ENCODE assay signal across 24 cellular contexts in the genomic region with DNA sequence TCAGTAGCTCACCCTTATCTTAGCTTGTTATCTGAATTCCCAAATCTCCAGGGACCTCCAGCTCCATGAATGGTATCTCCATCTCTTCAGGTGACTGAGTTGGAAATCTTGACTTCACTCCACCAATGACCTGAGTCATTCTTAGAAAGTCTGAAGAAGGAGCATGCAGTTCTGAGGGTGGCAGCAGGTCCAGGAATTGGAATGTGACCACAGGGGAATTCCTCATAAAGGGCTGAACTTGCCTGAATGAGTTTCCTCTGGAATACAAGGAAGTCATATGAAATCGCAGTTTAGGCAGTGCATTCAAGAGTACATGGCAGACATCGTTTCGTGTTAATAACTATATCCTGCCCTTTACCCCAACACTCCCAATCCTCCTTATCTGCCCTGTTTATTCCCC. TPM values are rescaled to one million over a fixed set of nuclear protein-coding genes. Genes with fewer than 3 reads are reported as not detected.
A peak's percentile ranks its signal among the peaks of the same experiment; 100 is the strongest.
DNase-seq lines count a peak whose midpoint lies in the region; FAIRE-seq and TF ChIP-seq lines count a peak whose summit lies in the region.
"Had no signal": no experiment of that assay in that cellular context is flagged by ENCODE, and none has a peak within 500 bp of the region (broad histone marks: within the 10 kb centered on the region; RNA-seq: fewer than 3 reads in every experiment).

No MANE protein-coding gene starts in this region.

- DNase-seq in Calu3 = peak; percentile 23
- DNase-seq in M059J (ENCODE audit: low read depth) = peak; percentile 54
- no peak for DNase-seq in endothelial cell of umbilical vein (ENCODE audit: low read depth, low spot score)
- DNase-seq in trophoblast cell = peak; percentile 35 to 56
- DNase-seq in NCI-H2171 treated with DMSO at 0.1 percent for 48 hours (lab: John Stamatoyannopoulos, UW) = no peak
- DNase-seq in coronary artery (ENCODE audit: low spot score) = no peak
- no peak for DNase-seq in D721Med (ENCODE audit: insufficient read length, low spot score)
- DNase-seq: Caco-2; CD4-positive, CD25-positive, alpha-beta regulatory T cell; DMS79; GF-D8; HFFc6; KG1; MG63; NCI-H1092; NCI-H146; NCI-H226; NCI-H524 treated with DMSO at 0.1 percent for 48 hours; Peyer's patch; SHP77 treated with DMSO at 0.1 percent for 48 hours had no signal

- H3K27me3 ChIP-seq in endothelial cell of umbilical vein (ENCODE audit: control insufficient read depth in 2 of 2, insufficient read depth in 2 of 2, low read length in 2 of 2) (peaks cover 3 to 12% of the 10 kb centered on the region in 2 experiments), trophoblast cell (ENCODE audit: insufficient read depth, low read length) (no peaks in the 10 kb centered on the region)
- H3K27me3 ChIP-seq: Peyer's patch had no signal

- CTCF ChIA-PET in Calu3 (lab: Charles Lee) = interaction anchor here (1.1 kb wide), 1 partner anchor 13 kb away, joined by 8 read pairs; no protein-coding TSS in a partner anchor
- CTCF ChIA-PET in endothelial cell of umbilical vein (lab: Charles Lee) = interaction anchor here (1.9 kb wide), 1 partner anchor 22 kb away, joined by 7 read pairs; no protein-coding TSS in a partner anchor

- no peak overlapping the region for H3K23ac ChIP-seq in trophoblast cell (ENCODE audit: low read length)

- POLR2A ChIA-PET in endothelial cell of umbilical vein (lab: Charles Lee) = no interaction called here

- no peak overlapping the region for H3K27ac Mint-ChIP-seq in Calu3 (ENCODE audit: unreplicated experiment)
- H3K27ac Mint-ChIP-seq: CD4-positive, CD25-positive, alpha-beta regulatory T cell; HFFc6 had no signal

- H3K27me3 Mint-ChIP-seq in Calu3 (ENCODE audit: unreplicated experiment) = peaks cover 66% of the 10 kb centered on the region

- no peaks in the 10 kb centered on the region for H3K79me1 ChIP-seq in trophoblast cell (ENCODE audit: low read length)

- no peaks in the 10 kb centered on the region for H3K9me3 Mint-ChIP-seq in Calu3 (ENCODE audit: low read depth, unreplicated experiment)
- H3K9me3 Mint-ChIP-seq: HFFc6 had no signal

- H3K36me3 ChIP-seq in endothelial cell of umbilical vein (ENCODE audit: control insufficient read depth in 2 of 2, extremely low read depth in 1 of 2, insufficient read depth in 2 of 2, low read length in 2 of 2) (no peaks in the 10 kb centered on the region), trophoblast cell (ENCODE audit: control insufficient read depth in 1 of 2, insufficient read depth in 2 of 2, low read length in 2 of 2) (no peaks in the 10 kb centered on the region)
- H3K36me3 ChIP-seq: MG63, Peyer's patch had no signal

- no peaks in the 10 kb centered on the region for H3K36me3 Mint-ChIP-seq in Calu3 (ENCODE audit: insufficient read depth, unreplicated experiment)
- H3K36me3 Mint-ChIP-seq: CD4-positive, CD25-positive, alpha-beta regulatory T cell had no signal

- H3K79me2 ChIP-seq in endothelial cell of umbilical vein (ENCODE audit: control insufficient read depth, insufficient read depth, low read length) (no peaks in the 10 kb centered on the region), trophoblast cell (ENCODE audit: control insufficient read depth, insufficient read depth, low read length, poor library complexity) (no peaks in the 10 kb centered on the region)

- H4K12ac ChIP-seq in trophoblast cell (ENCODE audit: low read depth, low read length) = no peak overlapping the region

- H2BK120ac ChIP-seq in trophoblast cell (ENCODE audit: insufficient read depth, low read length, poor library complexity) = no peak overlapping the region

- TF ChIP-seq CTCF in Calu3 (IDR thresholded peaks at IDR 0.05; ENCODE audit: unreplicated experiment) (no peak), endothelial cell of umbilical vein (IDR thresholded peaks at IDR 0.05; ENCODE audit: extremely low read depth in 1 of 2, insufficient read depth in 1 of 2, low read depth in 1 of 2, low read length in 2 of 2) (no peak), coronary artery (IDR thresholded peaks at IDR 0.05) (no peak), D721Med (IDR thresholded peaks at IDR 0.05; ENCODE audit: insufficient read depth, missing control alignments) (no peak)

- WGBS in trophoblast cell (ENCODE audit: extremely low coverage, insufficient coverage, insufficient read length) = no CpG with 5 or more reads among the region's 3 CpGs

- H2BK12ac ChIP-seq in trophoblast cell (ENCODE audit: low read length) = no peak overlapping the region

- no peak overlapping the region for H2BK5ac ChIP-seq in trophoblast cell (ENCODE audit: low read depth, low read length, poor library complexity)

- no peak overlapping the region for H3K14ac ChIP-seq in trophoblast cell (ENCODE audit: low read length)

- BruUV-seq in Calu3 (replicated peaks; lab: Mats Ljungman, UMichigan) (no TSS peak), endothelial cell of umbilical vein (replicated peaks; lab: Mats Ljungman, UMichigan) (no TSS peak)

- dilution Hi-C loops in endothelial cell of umbilical vein (cut with MboI; ENCODE audit: extremely low pct_ligation_motif_present, low sequenced_read_pairs) = no loop called here

- no peak overlapping the region for H3K4me3 Mint-ChIP-seq in Calu3 (ENCODE audit: low read depth, unreplicated experiment)
- H3K4me3 Mint-ChIP-seq: CD4-positive, CD25-positive, alpha-beta regulatory T cell; HFFc6 had no signal

- no peaks in the 10 kb centered on the region for H3K9me1 ChIP-seq in endothelial cell of umbilical vein (replicated peaks; ENCODE audit: control insufficient read depth, extremely low read depth, insufficient read depth, low read length)

- H2AFZ ChIP-seq in endothelial cell of umbilical vein (ENCODE audit: low read depth, low read length) = no peak overlapping the region
- H2AFZ ChIP-seq in trophoblast cell (ENCODE audit: insufficient read depth, low read length, poor library complexity) = no peak overlapping the region

- no peak overlapping the region for H3K18ac ChIP-seq in trophoblast cell (ENCODE audit: low read length)

- no peaks in the 10 kb centered on the region for H3K4me1 Mint-ChIP-seq in Calu3 (ENCODE audit: low read depth, unreplicated experiment)
- H3K4me1 Mint-ChIP-seq: CD4-positive, CD25-positive, alpha-beta regulatory T cell had no signal

- H3K4me1 ChIP-seq in endothelial cell of umbilical vein (ENCODE audit: control insufficient read depth, extremely low read depth, insufficient read depth, low read length) = no peaks in the 10 kb centered on the region
- H3K4me1 ChIP-seq in trophoblast cell (ENCODE audit: control insufficient read depth in 1 of 2, insufficient read depth in 2 of 2, low read length in 2 of 2) = peaks cover 0 to 2% of the 10 kb centered on the region in 2 experiments
- H3K4me1 ChIP-seq: Caco-2, Peyer's patch had no signal

- H4K91ac ChIP-seq in trophoblast cell (ENCODE audit: low read depth, low read length) = no peak overlapping the region

- no peak overlapping the region for H3K27ac ChIP-seq in endothelial cell of umbilical vein (ENCODE audit: insufficient read depth, low read depth, low read length)
- no peak overlapping the region for H3K27ac ChIP-seq in trophoblast cell (ENCODE audit: low read depth, low read length)
- H3K27ac ChIP-seq in coronary artery = no peak overlapping the region
- H3K27ac ChIP-seq: Peyer's patch had no signal

- no peak overlapping the region for H3K9ac ChIP-seq in endothelial cell of umbilical vein (replicated peaks; ENCODE audit: extremely low read depth, insufficient read depth, low read length)
- H3K9ac ChIP-seq in trophoblast cell (ENCODE audit: low read length) = no peak overlapping the region

- H3K4me2 ChIP-seq in endothelial cell of umbilical vein (ENCODE audit: insufficient read depth, low read length) (no peak overlapping the region), trophoblast cell (ENCODE audit: low read length) (no peak overlapping the region)

- H4K20me1 ChIP-seq in endothelial cell of umbilical vein (replicated peaks; ENCODE audit: control insufficient read depth, extremely low read depth, insufficient read depth, low read length) = no peaks in the 10 kb centered on the region

- TF ChIP-seq POLR2A in endothelial cell of umbilical vein (IDR thresholded peaks at IDR 0.05; ENCODE audit: low read depth, low read length) = no peak

- H3K4me3 ChIP-seq in endothelial cell of umbilical vein (replicated peaks in 1 of 3; ENCODE audit: insufficient read depth in 1 of 3, low read depth in 1 of 3, low read length in 3 of 3) (no peak overlapping the region), trophoblast cell (ENCODE audit: low read depth, low read length) (no peak overlapping the region), coronary artery (no peak overlapping the region)
- H3K4me3 ChIP-seq: MG63, Peyer's patch had no signal

- FAIRE-seq in endothelial cell of umbilical vein (lab: Jason Lieb, UNC) = peak; percentile 48
- FAIRE-seq in D721Med (lab: Jason Lieb, UNC) = no peak
- FAIRE-seq: GM12891, GM18507, H54, HepG2 had no signal

- H2AK5ac ChIP-seq in trophoblast cell (ENCODE audit: low read length) = no peak overlapping the region

- intact Hi-C loops in Calu3 (cut with micrococcal nuclease; ENCODE audit: unreplicated experiment) = no loop called here
- intact Hi-C loops in endothelial cell of umbilical vein (cut with micrococcal nuclease) = no loop called here

- H3K4ac ChIP-seq in trophoblast cell (ENCODE audit: low read depth, low read length) = no peak overlapping the region

- H4K8ac ChIP-seq in trophoblast cell (ENCODE audit: low read depth, low read length) = no peak overlapping the region

- H3K9me3 ChIP-seq in endothelial cell of umbilical vein (replicated peaks; ENCODE audit: control insufficient read depth, insufficient read depth, low read length) (no peaks in the 10 kb centered on the region), trophoblast cell (ENCODE audit: insufficient read depth, low read depth, low read length) (no peaks in the 10 kb centered on the region)
- H3K9me3 ChIP-seq: Caco-2, MG63, Peyer's patch had no signal

RNA-seq across cellular contexts. Expression of a gene that starts 12.5 kb away (rescaled TPM):
- total RNA-seq in Calu3 (2022) (not detected in 2 replicates), endothelial cell of umbilical vein (not detected in 2 replicates)
- total RNA-seq in M059J (2014; rRNA removed; shearing (Covaris generic)) = not detected in 2 replicates
- 0.14 TPM in 1 of 2 replicates, not detected in the other for polyA plus RNA-seq in endothelial cell of umbilical vein
- polyA plus RNA-seq in endothelial cell of umbilical vein (2011; cell fraction: cytosol; rRNA removed) = not detected in 2 replicates
- not detected in 2 replicates for polyA plus RNA-seq in endothelial cell of umbilical vein (2011; cell fraction: nucleus; rRNA removed)
- polyA plus RNA-seq in endothelial cell of umbilical vein (2012) = not detected in 2 replicates
- not detected in 2 replicates for polyA minus RNA-seq in endothelial cell of umbilical vein
- polyA minus RNA-seq in endothelial cell of umbilical vein (2011; cell fraction: cytosol; rRNA and poly(A)+ RNA removed) = not detected
- polyA minus RNA-seq in endothelial cell of umbilical vein (2011; cell fraction: nucleus; rRNA and poly(A)+ RNA removed) = not detected in 2 replicates
- 0.07 TPM in 1 of 2 replicates, not detected in the other for polyA plus RNA-seq in trophoblast cell (2013)
- total RNA-seq: Caco-2; CD4-positive, CD25-positive, alpha-beta regulatory T cell; HepG2 had no signal
- polyA plus RNA-seq: CD4-positive, CD25-positive, alpha-beta regulatory T cell had no signal

RNA-seq across cellular contexts. Expression of a gene that starts 24.0 kb away (rescaled TPM):
- total RNA-seq in Calu3 (2022) (not detected in 2 replicates), endothelial cell of umbilical vein (not detected in 2 replicates)
- total RNA-seq in M059J (2014; rRNA removed; shearing (Covaris generic)) = not detected in 2 replicates
- polyA plus RNA-seq in endothelial cell of umbilical vein = not detected in 2 replicates
- not detected in 2 replicates for polyA plus RNA-seq in endothelial cell of umbilical vein (2011; cell fraction: cytosol; rRNA removed)
- not detected in 2 replicates for polyA plus RNA-seq in endothelial cell of umbilical vein (2011; cell fraction: nucleus; rRNA removed)
- polyA plus RNA-seq in endothelial cell of umbilical vein (2012) = not detected in 2 replicates
- polyA minus RNA-seq in endothelial cell of umbilical vein = not detected in 2 replicates
- polyA minus RNA-seq in endothelial cell of umbilical vein (2011; cell fraction: cytosol; rRNA and poly(A)+ RNA removed) = not detected
- polyA minus RNA-seq in endothelial cell of umbilical vein (2011; cell fraction: nucleus; rRNA and poly(A)+ RNA removed) = not detected in 2 replicates
- polyA plus RNA-seq in trophoblast cell (2013) = 1.1 and 1.3 TPM in 2 replicates
- total RNA-seq: Caco-2; CD4-positive, CD25-positive, alpha-beta regulatory T cell; HepG2; HFFc6; Peyer's patch had no signal
- polyA plus RNA-seq: CD4-positive, CD25-positive, alpha-beta regulatory T cell; HepG2 had no signal

RNA-seq across cellular contexts. Expression of a gene that starts 38.1 kb away (rescaled TPM):
- total RNA-seq in Calu3 (2022) = 1.3 and 1.6 TPM in 2 replicates
- total RNA-seq in M059J (2014; rRNA removed; shearing (Covaris generic)) = 0.99 and 3.7 TPM in 2 replicates
- 5.8 and 6.1 TPM in 2 replicates for total RNA-seq in endothelial cell of umbilical vein
- 3.3 and 3.7 TPM in 2 replicates for polyA plus RNA-seq in endothelial cell of umbilical vein
- polyA plus RNA-seq in endothelial cell of umbilical vein (2011; cell fraction: cytosol; rRNA removed) = 2.1 and 2.4 TPM in 2 replicates
- 1.8 and 1.9 TPM in 2 replicates for polyA plus RNA-seq in endothelial cell of umbilical vein (2011; cell fraction: nucleus; rRNA removed)
- polyA plus RNA-seq in endothelial cell of umbilical vein (2012) = 1.3 and 1.7 TPM in 2 replicates
- polyA minus RNA-seq in endothelial cell of umbilical vein = 1.3 and 1.8 TPM in 2 replicates
- polyA minus RNA-seq in endothelial cell of umbilical vein (2011; cell fraction: cytosol; rRNA and poly(A)+ RNA removed) = 0.92 TPM
- polyA minus RNA-seq in endothelial cell of umbilical vein (2011; cell fraction: nucleus; rRNA and poly(A)+ RNA removed) = 0.96 and 1.9 TPM in 2 replicates
- polyA plus RNA-seq in trophoblast cell (2013) = 1.1 and 1.3 TPM in 2 replicates

RNA-seq across cellular contexts. Expression of a gene that starts 48.5 kb away (rescaled TPM):
- 41.8 and 43.8 TPM in 2 replicates for total RNA-seq in Calu3 (2022)
- total RNA-seq in M059J (2014; rRNA removed; shearing (Covaris generic)) = 40.0 and 41.3 TPM in 2 replicates
- total RNA-seq in endothelial cell of umbilical vein = 29.4 and 30.4 TPM in 2 replicates
- 60.2 and 61.6 TPM in 2 replicates for polyA plus RNA-seq in endothelial cell of umbilical vein
- polyA plus RNA-seq in endothelial cell of umbilical vein (2011; cell fraction: cytosol; rRNA removed) = 38.8 and 43.5 TPM in 2 replicates
- polyA plus RNA-seq in endothelial cell of umbilical vein (2011; cell fraction: nucleus; rRNA removed) = 17.7 and 18.3 TPM in 2 replicates
- 25.0 and 34.0 TPM in 2 replicates for polyA plus RNA-seq in endothelial cell of umbilical vein (2012)
- 41.6 and 43.0 TPM in 2 replicates for polyA minus RNA-seq in endothelial cell of umbilical vein
- 20.9 TPM for polyA minus RNA-seq in endothelial cell of umbilical vein (2011; cell fraction: cytosol; rRNA and poly(A)+ RNA removed)
- 7.6 and 10.1 TPM in 2 replicates for polyA minus RNA-seq in endothelial cell of umbilical vein (2011; cell fraction: nucleus; rRNA and poly(A)+ RNA removed)
- 18.6 and 19.3 TPM in 2 replicates for polyA plus RNA-seq in trophoblast cell (2013)

RNA-seq across cellular contexts. Expression of a gene that starts 58.9 kb away (rescaled TPM):
- total RNA-seq in Calu3 (2022) = 5.5 and 6.7 TPM in 2 replicates
- total RNA-seq in M059J (2014; rRNA removed; shearing (Covaris generic)) = 2.5 and 4.4 TPM in 2 replicates
- total RNA-seq in endothelial cell of umbilical vein = 1.2 and 1.6 TPM in 2 replicates
- 1.2 and 1.4 TPM in 2 replicates for polyA plus RNA-seq in endothelial cell of umbilical vein
- 1.1 and 1.3 TPM in 2 replicates for polyA plus RNA-seq in endothelial cell of umbilical vein (2011; cell fraction: cytosol; rRNA removed)
- polyA plus RNA-seq in endothelial cell of umbilical vein (2011; cell fraction: nucleus; rRNA removed) = 1.6 TPM in 2 replicates
- polyA plus RNA-seq in endothelial cell of umbilical vein (2012) = 1.1 and 2.6 TPM in 2 replicates
- 0.91 and 2.2 TPM in 2 replicates for polyA minus RNA-seq in endothelial cell of umbilical vein
- polyA minus RNA-seq in endothelial cell of umbilical vein (2011; cell fraction: cytosol; rRNA and poly(A)+ RNA removed) = 7.9 TPM
- 0.29 and 1.0 TPM in 2 replicates for polyA minus RNA-seq in endothelial cell of umbilical vein (2011; cell fraction: nucleus; rRNA and poly(A)+ RNA removed)
- 0.88 and 0.96 TPM in 2 replicates for polyA plus RNA-seq in trophoblast cell (2013)

Comparison
In these comparisons a context has a peak if more than half of its experiments do, and no peak if none do; other contexts are left out.
1. DNase-seq: peak in Calu3 (single experiment), M059J (single experiment) and trophoblast cell (2 of 2); none in endothelial cell of umbilical vein (single experiment), NCI-H2171 treated with DMSO at 0.1 percent for 48 hours (single experiment), coronary artery (single experiment) and D721Med (single experiment).